Comparison of ENCODE assay signal across 24 cellular contexts in the genomic region with DNA sequence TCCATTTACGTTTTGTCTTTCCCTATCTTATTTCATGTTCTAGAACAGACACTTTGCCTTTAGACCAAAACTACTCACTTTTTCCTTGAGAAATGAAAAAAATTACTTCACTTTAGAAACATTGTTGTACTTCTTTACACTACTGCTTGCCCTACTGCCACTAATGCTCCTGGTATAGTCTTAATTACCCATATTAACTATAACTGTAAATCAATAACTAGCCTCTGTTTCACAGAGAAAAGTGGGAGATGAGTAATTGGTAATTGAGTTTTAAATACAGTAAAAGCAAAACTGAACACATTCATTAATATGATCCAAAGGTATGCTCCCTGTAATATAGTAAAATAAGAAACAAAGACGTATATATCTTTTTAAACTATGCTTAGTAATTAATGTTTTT.
"Had no signal": no experiment of that assay in that cellular context is flagged by ENCODE, and none has a peak within 500 bp of the region (broad histone marks: within the 10 kb centered on the region; RNA-seq: fewer than 3 reads in every experiment).

No MANE protein-coding gene starts in this region.

- H3K27ac ChIP-seq: left ventricle myocardium inferior, ovary, skin epidermis, spleen, transverse colon, upper lobe of left lung, vagina had no signal

- H3K4me1 ChIP-seq: left ventricle myocardium inferior, spleen, upper lobe of left lung, vagina had no signal

- H3K9me3 ChIP-seq: ovary, transverse colon, upper lobe of left lung, vagina had no signal

- H3K36me3 ChIP-seq: left ventricle myocardium inferior, ovary, spleen, transverse colon, upper lobe of left lung, vagina had no signal

- H3K36me3 Mint-ChIP-seq: immature natural killer cell; natural killer cell; stimulated activated effector memory CD8-positive, alpha-beta T cell treated with anti-CD3 and anti-CD28 coated beads, Interleukin-12 subunit alpha, Interleukin-12 subunit beta, amount 100 ng/mL, for 72 hours had no signal

- H3K4me3 ChIP-seq: left ventricle myocardium inferior, lung, ovary, skin epidermis, spleen, transverse colon, upper lobe of left lung, vagina had no signal

- H3K27me3 ChIP-seq: ovary, spleen, transverse colon, upper lobe of left lung, vagina had no signal

- ATAC-seq: natural killer cell; right cardiac atrium; sciatic nerve; stimulated activated effector memory CD8-positive, alpha-beta T cell treated with anti-CD3 and anti-CD28 coated beads, Interleukin-12 subunit alpha, Interleukin-12 subunit beta, amount 100 ng/mL, for 72 hours; stimulated activated naive CD8-positive, alpha-beta T cell treated with anti-CD3 and anti-CD28 coated beads, Interleukin-15, amount 100 ng/mL, for 72 hours had no signal

- H3K27ac Mint-ChIP-seq: immature natural killer cell; mesothelial cell of epicardium; naive B cell; natural killer cell; progenitor cell of endocrine pancreas; stimulated activated effector memory CD8-positive, alpha-beta T cell treated with anti-CD3 and anti-CD28 coated beads, Interleukin-12 subunit alpha, Interleukin-12 subunit beta, amount 100 ng/mL, for 72 hours; stimulated activated naive CD8-positive, alpha-beta T cell treated with anti-CD3 and anti-CD28 coated beads, Interleukin-15, amount 100 ng/mL, for 72 hours had no signal

- H3K27me3 Mint-ChIP-seq: naive B cell; progenitor cell of endocrine pancreas; stimulated activated naive CD8-positive, alpha-beta T cell treated with anti-CD3 and anti-CD28 coated beads, Interleukin-15, amount 100 ng/mL, for 72 hours had no signal

- DNase-seq: hypothalamus; immature natural killer cell; kidney; left ventricle myocardium inferior; mesendoderm; naive B cell; natural killer cell; ovary; retina; right cardiac atrium; spleen; stimulated activated CD4-positive, alpha-beta T cell treated with anti-CD3 and anti-CD28 coated beads, Interleukin-4, amount 100 ng/mL, for 24 hours; stimulated activated naive CD4-positive, alpha-beta T cell treated with Interleukin-2 at 50 U/mL for 16 hours; stimulated activated naive CD8-positive, alpha-beta T cell treated with anti-CD3 and anti-CD28 coated beads, Interleukin-15, amount 100 ng/mL, for 72 hours; substantia nigra; transverse colon; upper lobe of left lung had no signal

- H3K4me3 Mint-ChIP-seq: immature natural killer cell; mesothelial cell of epicardium; naive B cell; natural killer cell; stimulated activated effector memory CD8-positive, alpha-beta T cell treated with anti-CD3 and anti-CD28 coated beads, Interleukin-12 subunit alpha, Interleukin-12 subunit beta, amount 100 ng/mL, for 72 hours; stimulated activated naive CD8-positive, alpha-beta T cell treated with anti-CD3 and anti-CD28 coated beads, Interleukin-15, amount 100 ng/mL, for 72 hours had no signal

- H3K4me1 Mint-ChIP-seq: immature natural killer cell; mesothelial cell of epicardium; naive B cell; natural killer cell; stimulated activated effector memory CD8-positive, alpha-beta T cell treated with anti-CD3 and anti-CD28 coated beads, Interleukin-12 subunit alpha, Interleukin-12 subunit beta, amount 100 ng/mL, for 72 hours; stimulated activated naive CD8-positive, alpha-beta T cell treated with anti-CD3 and anti-CD28 coated beads, Interleukin-15, amount 100 ng/mL, for 72 hours had no signal
